Comparison of ENCODE assay signal across 1 cellular context in genomic region chr1:165712764-165713163, GRCh38.
TF ChIP-seq lines count a peak whose summit lies in the region.

No MANE protein-coding gene starts in this region.

TF ChIP-seq in HEK293, 187 proteins besides CTCF, POLR2A, EP300 and RAD21 (continued from another document):
- TF ChIP-seq ZNF518A (tag by site-specific recombination; conservative IDR thresholded peaks at IDR 0.05; ENCODE audit: low read depth) (peak; percentile 71; the same call in 1 of the 2 replicates), ZNF837 (tag by site-specific recombination; IDR thresholded peaks at IDR 0.05) (no peak), ZXDB (tag by site-specific recombination; IDR thresholded peaks at IDR 0.05) (peak; percentile 43; the same call in 1 of the 2 replicates), ZNF677 (tag by site-specific recombination; IDR thresholded peaks at IDR 0.05) (no peak), ZNF555 (tag by site-specific recombination; conservative IDR thresholded peaks at IDR 0.05) (peak; percentile 65), TCF7L2 (IDR thresholded peaks at IDR 0.05; ENCODE audit: borderline replicate concordance, low read depth, low read length) (no peak), ZNF140 (tag by site-specific recombination; IDR thresholded peaks at IDR 0.05) (peak; percentile 53; the same call in 1 of the 2 replicates)
